Comparison of ENCODE assay signal across 17 cellular contexts in genomic region chr15:71329041-71329440, GRCh38.
A peak's percentile ranks its signal among the peaks of the same experiment; 100 is the strongest.
DNase-seq lines count a peak whose midpoint lies in the region; ATAC-seq and TF ChIP-seq lines count a peak whose summit lies in the region.
"Had no signal": no experiment of that assay in that cellular context is flagged by ENCODE, and none has a peak within 500 bp of the region (broad histone marks: within the 10 kb centered on the region; RNA-seq: fewer than 3 reads in every experiment).

No MANE protein-coding gene starts in this region.

- no peak overlapping the region for H3K4me3 Mint-ChIP-seq in endothelial cell (ENCODE audit: unreplicated experiment)
- H3K4me3 Mint-ChIP-seq: activated CD4-positive, alpha-beta memory T cell treated with anti-CD3 and anti-CD28 coated beads, Interleukin-2, amount 10 ng/mL, durations not matched to agents 7 days and 5 days; activated naive CD4-positive, alpha-beta T cell treated with anti-CD3 and anti-CD28 coated beads, Interleukin-2, amount 50 U/mL, for 24 hours; natural killer cell treated with Interleukin-12 subunit alpha and Interleukin-12 subunit beta and Interleukin-15 and Interleukin-18, amount 100 ng/mL, for 72 hours; stimulated activated naive CD8-positive, alpha-beta T cell treated with anti-CD3 and anti-CD28 coated beads, Interleukin-15, Interleukin-2, amounts not matched to agents 100 ng/mL and 50 ng/mL, for 24 hours; T-helper 1 cell treated with Interleukin-12 subunit alpha and Interleukin-12 subunit beta and Interleukin-4 antibody, amounts not matched to agents 30 μg/mL and 1 μg/mL, for 36 hours had no signal

- H3K9me3 ChIP-seq in skeletal muscle tissue (ENCODE audit: control insufficient read depth in 3 of 3, low read length in 3 of 3): no peaks in the 10 kb centered on the region

- H3K27ac ChIP-seq in skeletal muscle tissue (ENCODE audit: low read depth, low read length): peak overlapping the region; percentile 90

- peak overlapping the region in 1 of 3 donors; percentile 55 for H3K9ac ChIP-seq in skeletal muscle tissue (ENCODE audit: low read depth in 1 of 3, low read length in 3 of 3)

- no peak for TF ChIP-seq CTCF in endothelial cell (IDR thresholded peaks at IDR 0.05; ENCODE audit: unreplicated experiment)

- peaks cover 21 to 47% (median 38%) of the 10 kb centered on the region in 3 donors for H3K4me1 ChIP-seq in skeletal muscle tissue (ENCODE audit: control insufficient read depth in 3 of 3, insufficient read depth in 3 of 3, low read length in 3 of 3)

- H3K36me3 ChIP-seq in skeletal muscle tissue (ENCODE audit: control insufficient read depth in 3 of 3, insufficient read depth in 3 of 3, low read length in 3 of 3): no peaks in the 10 kb centered on the region

- no peak overlapping the region for H3K4me3 ChIP-seq in skeletal muscle tissue (ENCODE audit: low read length in 3 of 3)

- ATAC-seq in left lobe of liver (peak; percentile 19), GM18505 (IDR thresholded peaks at IDR 0.05; ENCODE audit: unreplicated experiment) (no peak), GM18907 (IDR thresholded peaks at IDR 0.05; ENCODE audit: unreplicated experiment) (no peak), GM18498 (IDR thresholded peaks at IDR 0.05; ENCODE audit: unreplicated experiment) (no peak), GM18861 (IDR thresholded peaks at IDR 0.05; ENCODE audit: unreplicated experiment) (no peak)
- ATAC-seq: natural killer cell treated with Interleukin-12 subunit alpha and Interleukin-12 subunit beta and Interleukin-15 and Interleukin-18, amount 100 ng/mL, for 72 hours had no signal

- no peaks in the 10 kb centered on the region for H3K36me3 Mint-ChIP-seq in endothelial cell (ENCODE audit: low read depth, unreplicated experiment)
- H3K36me3 Mint-ChIP-seq: activated naive CD4-positive, alpha-beta T cell treated with anti-CD3 and anti-CD28 coated beads, Interleukin-2, amount 50 U/mL, for 24 hours; natural killer cell treated with Interleukin-12 subunit alpha and Interleukin-12 subunit beta and Interleukin-15 and Interleukin-18, amount 100 ng/mL, for 72 hours had no signal

- no peaks in the 10 kb centered on the region for H3K27me3 ChIP-seq in skeletal muscle tissue (ENCODE audit: control insufficient read depth in 3 of 3, insufficient read depth in 3 of 3, low read length in 3 of 3)

- no peak for TF ChIP-seq POLR2A in GM18505 (IDR thresholded peaks at IDR 0.05; ENCODE audit: borderline replicate concordance, extremely low read depth, insufficient read depth, insufficient read length)

- H3K27me3 Mint-ChIP-seq in endothelial cell (ENCODE audit: unreplicated experiment): no peaks in the 10 kb centered on the region
- H3K27me3 Mint-ChIP-seq: activated naive CD4-positive, alpha-beta T cell treated with anti-CD3 and anti-CD28 coated beads, Interleukin-2, amount 50 U/mL, for 24 hours had no signal

- DNase-seq in M059J (ENCODE audit: low read depth) (peak; percentile 28), endothelial cell (ENCODE audit: low spot score) (peak; percentile 5), left lobe of liver (ENCODE audit: low spot score) (no peak)
- DNase-seq: activated CD4-positive, alpha-beta memory T cell treated with anti-CD3 and anti-CD28 coated beads, Interleukin-2, amount 10 ng/mL, durations not matched to agents 7 days and 5 days; AML-193; effector CD4-positive, alpha-beta T cell; GDM1; NCI-H2029 treated with DMSO at 0.1 percent for 48 hours had no signal

- no peaks in the 10 kb centered on the region for H3K9me3 Mint-ChIP-seq in endothelial cell (ENCODE audit: unreplicated experiment)
- H3K9me3 Mint-ChIP-seq: activated CD4-positive, alpha-beta memory T cell treated with anti-CD3 and anti-CD28 coated beads, Interleukin-2, amount 10 ng/mL, durations not matched to agents 7 days and 5 days; activated naive CD4-positive, alpha-beta T cell treated with anti-CD3 and anti-CD28 coated beads, Interleukin-2, amount 50 U/mL, for 24 hours; natural killer cell treated with Interleukin-12 subunit alpha and Interleukin-12 subunit beta and Interleukin-15 and Interleukin-18, amount 100 ng/mL, for 72 hours; stimulated activated naive CD8-positive, alpha-beta T cell treated with anti-CD3 and anti-CD28 coated beads, Interleukin-15, Interleukin-2, amounts not matched to agents 100 ng/mL and 50 ng/mL, for 24 hours; T-helper 1 cell treated with Interleukin-12 subunit alpha and Interleukin-12 subunit beta and Interleukin-4 antibody, amounts not matched to agents 30 μg/mL and 1 μg/mL, for 36 hours had no signal

- no peak overlapping the region for H3K27ac Mint-ChIP-seq in endothelial cell (ENCODE audit: unreplicated experiment)
- H3K27ac Mint-ChIP-seq: activated CD4-positive, alpha-beta memory T cell treated with anti-CD3 and anti-CD28 coated beads, Interleukin-2, amount 10 ng/mL, durations not matched to agents 7 days and 5 days; activated naive CD4-positive, alpha-beta T cell treated with anti-CD3 and anti-CD28 coated beads, Interleukin-2, amount 50 U/mL, for 24 hours; natural killer cell treated with Interleukin-12 subunit alpha and Interleukin-12 subunit beta and Interleukin-15 and Interleukin-18, amount 100 ng/mL, for 72 hours; stimulated activated naive CD8-positive, alpha-beta T cell treated with anti-CD3 and anti-CD28 coated beads, Interleukin-15, Interleukin-2, amounts not matched to agents 100 ng/mL and 50 ng/mL, for 24 hours; T-helper 1 cell treated with Interleukin-12 subunit alpha and Interleukin-12 subunit beta and Interleukin-4 antibody, amounts not matched to agents 30 μg/mL and 1 μg/mL, for 36 hours had no signal

- H3K4me1 Mint-ChIP-seq in endothelial cell (ENCODE audit: unreplicated experiment): no peaks in the 10 kb centered on the region
- H3K4me1 Mint-ChIP-seq: activated naive CD4-positive, alpha-beta T cell treated with anti-CD3 and anti-CD28 coated beads, Interleukin-2, amount 50 U/mL, for 24 hours had no signal
